8 cellular contexts compared by ENCODE assay signal in the genomic region with DNA sequence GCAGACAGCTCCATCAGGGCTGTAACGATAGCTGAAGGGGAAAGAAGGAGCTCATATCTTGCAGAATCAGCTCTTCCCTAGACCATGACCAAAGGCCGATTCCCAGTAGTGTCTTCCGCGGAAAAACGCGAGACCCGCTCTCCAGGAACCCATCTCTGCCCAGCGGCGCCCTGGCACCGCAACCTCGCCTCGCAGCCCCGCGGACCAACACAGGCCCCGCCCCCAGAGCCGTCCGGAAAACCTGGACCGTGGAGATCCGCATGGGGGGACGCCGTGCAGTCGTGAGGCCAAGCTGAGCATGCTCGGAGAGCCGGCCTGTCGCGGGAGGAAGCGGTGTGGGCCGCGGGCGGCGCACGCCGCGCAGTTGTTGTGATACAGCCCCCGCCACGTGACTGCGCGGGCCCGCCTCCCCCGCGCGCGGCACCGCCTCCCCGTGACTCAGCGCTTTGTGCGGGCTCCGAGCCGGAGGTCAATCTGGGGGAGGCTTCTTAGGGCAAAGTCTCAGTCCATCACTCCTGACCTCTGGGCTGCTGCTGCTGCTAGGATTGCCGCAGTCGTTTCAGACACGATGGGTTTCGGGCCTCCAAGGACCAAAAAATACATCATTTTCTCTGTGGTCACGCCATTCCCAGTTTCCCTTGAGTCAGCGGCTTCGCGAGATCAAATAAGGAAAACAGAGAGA. TPM values are rescaled to one million over a fixed set of nuclear protein-coding genes. Genes with fewer than 3 reads are reported as not detected.
A peak's percentile ranks its signal among the peaks of the same experiment; 100 is the strongest.
DNase-seq lines count a peak whose midpoint lies in the region; ATAC-seq and TF ChIP-seq lines count a peak whose summit lies in the region.

No MANE protein-coding gene starts in this region.

- peak; percentile 97 for DNase-seq in EH (ENCODE audit: low read depth)
- peak; percentile 93 for DNase-seq in GOT3 (lab: John Stamatoyannopoulos, UW)
- DNase-seq in LNCaP clone FGC (ENCODE audit: low read depth) = peak; percentile 90
- DNase-seq in RPMI8226 = peak; percentile 98
- peak; percentile 93 for DNase-seq in activated T-helper 9 cell treated with anti-CD3 and anti-CD28 coated beads, Interleukin-2, amount 50 U/mL, for 16 hours (ENCODE audit: low read depth)
- peak; percentile 95 for DNase-seq in fibroblast of the aortic adventitia (ENCODE audit: low read depth)
- DNase-seq in stimulated activated naive CD8-positive, alpha-beta T cell treated with anti-CD3 and anti-CD28 coated beads, Interleukin-15, Interleukin-2, amounts not matched to agents 100 U/mL and 50 U/mL, for 24 hours = peak; percentile 94

- TF ChIP-seq CTCF in LNCaP clone FGC (IDR thresholded peaks at IDR 0.05; ENCODE audit: control insufficient read depth, extremely low read depth, insufficient read depth) = no peak
- TF ChIP-seq CTCF in fibroblast of the aortic adventitia (IDR thresholded peaks at IDR 0.05; ENCODE audit: insufficient read depth, low read length) = no peak
- TF ChIP-seq CTCF in nephron (IDR thresholded peaks at IDR 0.05; ENCODE audit: unreplicated experiment in 3 of 3) = no peak

- ATAC-seq in stimulated activated naive CD8-positive, alpha-beta T cell treated with anti-CD3 and anti-CD28 coated beads, Interleukin-15, Interleukin-2, amounts not matched to agents 100 U/mL and 50 U/mL, for 24 hours = peak; percentile 86

- peaks cover 8% of the 10 kb centered on the region for H3K27me3 Mint-ChIP-seq in nephron (ENCODE audit: low read depth)

- no peaks in the 10 kb centered on the region for H3K9me3 Mint-ChIP-seq in nephron

- H3K27ac Mint-ChIP-seq in nephron = peak overlapping the region; percentile 72 to 98 (median 86)

- H3K4me1 Mint-ChIP-seq in nephron = peaks cover 18% of the 10 kb centered on the region

- no peaks in the 10 kb centered on the region for H3K36me3 Mint-ChIP-seq in nephron (ENCODE audit: low read depth)

- H3K4me3 Mint-ChIP-seq in nephron = peak overlapping the region; percentile 87 to 92 (median 90)

- H3K4me3 ChIP-seq in LNCaP clone FGC (ENCODE audit: low read depth, low read length) = peak overlapping the region; percentile 80
- peak overlapping the region; percentile 83 for H3K4me3 ChIP-seq in fibroblast of the aortic adventitia (ENCODE audit: low read depth, low read length)

RNA-seq across cellular contexts. Expression of a gene that starts 3.1 kb away (rescaled TPM):
- 20.1 and 21.1 TPM in 2 replicates for total RNA-seq in fibroblast of the aortic adventitia (ENCODE audit: low replicate concordance)

Comparison
In these comparisons a context has a peak if more than half of its experiments do, and no peak if none do; other contexts are left out.
1. Peak in every context shown above with its lines: DNase-seq, ATAC-seq and H3K4me3 ChIP-seq.